In genomic region chr5:136232316-136232715, GRCh38 we compare ENCODE assay signal across 23 cellular contexts. TPM values are rescaled to one million over a fixed set of nuclear protein-coding genes. Genes with fewer than 3 reads are reported as not detected.
DNase-seq lines count a peak whose midpoint lies in the region; ATAC-seq lines count a peak whose summit lies in the region.
"Had no signal": no experiment of that assay in that cellular context is flagged by ENCODE, and none has a peak within 500 bp of the region (broad histone marks: within the 10 kb centered on the region; RNA-seq: fewer than 3 reads in every experiment).

No MANE protein-coding gene starts in this region.

- DNase-seq in stimulated activated naive CD8-positive, alpha-beta T cell treated with anti-CD3 and anti-CD28 coated beads, Interleukin-15, amount 100 ng/mL, for 72 hours = no peak
- DNase-seq in stimulated activated naive CD8-positive, alpha-beta T cell treated with anti-CD3 and anti-CD28 coated beads, Interleukin-15, Interleukin-2, amounts not matched to agents 100 U/mL and 50 U/mL, for 24 hours = no peak
- no peak for DNase-seq in HuH-7.5 (ENCODE audit: low spot score)
- DNase-seq in stimulated activated CD4-positive, alpha-beta T cell treated with anti-CD3 and anti-CD28 coated beads, Interleukin-4, amount 100 ng/mL, for 1 hour = no peak
- no peak for DNase-seq in trophoblast cell
- DNase-seq: 8988T; activated CD4-positive, alpha-beta T cell treated with anti-CD3 and anti-CD28 coated beads for 36 hours; activated CD8-positive, alpha-beta memory T cell treated with anti-CD3 and anti-CD28 coated beads, Interleukin-2, amount 50 U/mL, for 48 hours; activated naive CD4-positive, alpha-beta T cell treated with anti-CD3 and anti-CD28 coated beads, Interleukin-2, amount 50 U/mL, for 16 hours; body of pancreas; DMS 273 treated with DMSO at 0.1 percent for 48 hours; MM.1S; NCI-H1930; NCI-H510A treated with DMSO at 0.1 percent for 48 hours; PC-3 had no signal

- H3K9me3 ChIP-seq in trophoblast cell (ENCODE audit: insufficient read depth, low read depth, low read length) = no peaks in the 10 kb centered on the region
- H3K9me3 ChIP-seq: BLaER1 treated with 17β-estradiol and CSF1 and Interleukin-3, amounts not matched to agents 10 nM and 100 nM; body of pancreas had no signal

- H3K23ac ChIP-seq in trophoblast cell (ENCODE audit: low read length) = no peak overlapping the region

- no CpG with 5 or more reads among the region's 6 CpGs for WGBS in trophoblast cell (ENCODE audit: extremely low coverage, insufficient coverage, insufficient read length)

- H3K4me3 Mint-ChIP-seq in stimulated activated naive CD8-positive, alpha-beta T cell treated with anti-CD3 and anti-CD28 coated beads, Interleukin-15, amount 100 ng/mL, for 72 hours = no peak overlapping the region
- no peak overlapping the region for H3K4me3 Mint-ChIP-seq in stimulated activated memory B cell treated with anti-CD40 and anti-IgM and Interleukin-4, amounts not matched to agents 10 μg/mL and 1 μg/mL and 100 μg/mL, for 72 hours
- H3K4me3 Mint-ChIP-seq: activated CD4-positive, alpha-beta T cell treated with anti-CD3 and anti-CD28 coated beads for 36 hours; neural crest cell had no signal

- no peak overlapping the region for H3K9ac ChIP-seq in trophoblast cell (ENCODE audit: low read length)
- H3K9ac ChIP-seq: BLaER1 treated with 17β-estradiol and CSF1 and Interleukin-3, amounts not matched to agents 10 nM and 100 nM had no signal

- no peak overlapping the region for H2BK120ac ChIP-seq in trophoblast cell (ENCODE audit: insufficient read depth, low read length, poor library complexity)

- H3K4me2 ChIP-seq in trophoblast cell (ENCODE audit: low read length) = no peak overlapping the region
- H3K4me2 ChIP-seq: BLaER1 treated with 17β-estradiol and CSF1 and Interleukin-3, amounts not matched to agents 10 nM and 100 nM had no signal

- no peaks in the 10 kb centered on the region for H3K4me1 Mint-ChIP-seq in stimulated activated naive CD8-positive, alpha-beta T cell treated with anti-CD3 and anti-CD28 coated beads, Interleukin-15, amount 100 ng/mL, for 72 hours
- H3K4me1 Mint-ChIP-seq in stimulated activated memory B cell treated with anti-CD40 and anti-IgM and Interleukin-4, amounts not matched to agents 10 μg/mL and 1 μg/mL and 100 μg/mL, for 72 hours = no peaks in the 10 kb centered on the region
- H3K4me1 Mint-ChIP-seq: activated CD4-positive, alpha-beta T cell treated with anti-CD3 and anti-CD28 coated beads for 36 hours had no signal

- no peak overlapping the region for H4K91ac ChIP-seq in trophoblast cell (ENCODE audit: low read depth, low read length)

- no peaks in the 10 kb centered on the region for H3K36me3 Mint-ChIP-seq in stimulated activated memory B cell treated with anti-CD40 and anti-IgM and Interleukin-4, amounts not matched to agents 10 μg/mL and 1 μg/mL and 100 μg/mL, for 72 hours

- no peak overlapping the region for H4K8ac ChIP-seq in trophoblast cell (ENCODE audit: low read depth, low read length)

- H2BK12ac ChIP-seq in trophoblast cell (ENCODE audit: low read length) = no peak overlapping the region

- no peak overlapping the region for H2BK5ac ChIP-seq in trophoblast cell (ENCODE audit: low read depth, low read length, poor library complexity)

- H3K4me3 ChIP-seq in trophoblast cell (ENCODE audit: low read depth, low read length) = no peak overlapping the region
- H3K4me3 ChIP-seq: BLaER1 treated with 17β-estradiol and CSF1 and Interleukin-3, amounts not matched to agents 10 nM and 100 nM; body of pancreas; coronary artery; SK-N-MC had no signal

- H4K12ac ChIP-seq in trophoblast cell (ENCODE audit: low read depth, low read length) = no peak overlapping the region

- H3K18ac ChIP-seq in trophoblast cell (ENCODE audit: low read length) = no peak overlapping the region

- no peaks in the 10 kb centered on the region for H3K9me3 Mint-ChIP-seq in stimulated activated naive CD8-positive, alpha-beta T cell treated with anti-CD3 and anti-CD28 coated beads, Interleukin-15, amount 100 ng/mL, for 72 hours
- H3K9me3 Mint-ChIP-seq in stimulated activated memory B cell treated with anti-CD40 and anti-IgM and Interleukin-4, amounts not matched to agents 10 μg/mL and 1 μg/mL and 100 μg/mL, for 72 hours = no peaks in the 10 kb centered on the region
- H3K9me3 Mint-ChIP-seq: neural crest cell had no signal

- peaks cover 34% of the 10 kb centered on the region for H3K27me3 Mint-ChIP-seq in stimulated activated naive CD8-positive, alpha-beta T cell treated with anti-CD3 and anti-CD28 coated beads, Interleukin-15, amount 100 ng/mL, for 72 hours
- H3K27me3 Mint-ChIP-seq in stimulated activated memory B cell treated with anti-CD40 and anti-IgM and Interleukin-4, amounts not matched to agents 10 μg/mL and 1 μg/mL and 100 μg/mL, for 72 hours = peaks cover 14% of the 10 kb centered on the region

- no peak overlapping the region for H3K27ac Mint-ChIP-seq in stimulated activated naive CD8-positive, alpha-beta T cell treated with anti-CD3 and anti-CD28 coated beads, Interleukin-15, amount 100 ng/mL, for 72 hours
- no peak overlapping the region for H3K27ac Mint-ChIP-seq in stimulated activated memory B cell treated with anti-CD40 and anti-IgM and Interleukin-4, amounts not matched to agents 10 μg/mL and 1 μg/mL and 100 μg/mL, for 72 hours
- H3K27ac Mint-ChIP-seq: activated CD4-positive, alpha-beta T cell treated with anti-CD3 and anti-CD28 coated beads for 36 hours had no signal

- H3K14ac ChIP-seq in trophoblast cell (ENCODE audit: low read length) = no peak overlapping the region

- no peaks in the 10 kb centered on the region for H3K36me3 ChIP-seq in trophoblast cell (ENCODE audit: control insufficient read depth in 1 of 2, insufficient read depth in 2 of 2, low read length in 2 of 2)
- H3K36me3 ChIP-seq: BLaER1 treated with 17β-estradiol and CSF1 and Interleukin-3, amounts not matched to agents 10 nM and 100 nM had no signal

- no peaks in the 10 kb centered on the region for H3K27me3 ChIP-seq in trophoblast cell (ENCODE audit: insufficient read depth, low read length)
- H3K27me3 ChIP-seq: BLaER1 treated with 17β-estradiol and CSF1 and Interleukin-3, amounts not matched to agents 10 nM and 100 nM; body of pancreas had no signal

- peak; percentile 7 for ATAC-seq in stimulated activated naive CD8-positive, alpha-beta T cell treated with anti-CD3 and anti-CD28 coated beads, Interleukin-15, amount 100 ng/mL, for 72 hours
- ATAC-seq in stimulated activated naive CD8-positive, alpha-beta T cell treated with anti-CD3 and anti-CD28 coated beads, Interleukin-15, Interleukin-2, amounts not matched to agents 100 U/mL and 50 U/mL, for 24 hours = no peak
- ATAC-seq in GM21825 (IDR thresholded peaks at IDR 0.05; ENCODE audit: unreplicated experiment) = peak; percentile 54
- peak; percentile 39 for ATAC-seq in HG03060 (IDR thresholded peaks at IDR 0.05; ENCODE audit: low read depth, unreplicated experiment)
- peak; percentile 39 for ATAC-seq in stimulated activated memory B cell treated with anti-CD40 and anti-IgM and Interleukin-4, amounts not matched to agents 10 μg/mL and 1 μg/mL and 100 μg/mL, for 72 hours
- ATAC-seq: activated CD4-positive, alpha-beta T cell treated with anti-CD3 and anti-CD28 coated beads for 36 hours; body of pancreas; PC-3 had no signal

- H3K4me1 ChIP-seq in trophoblast cell (ENCODE audit: control insufficient read depth in 1 of 2, insufficient read depth in 2 of 2, low read length in 2 of 2) = no peaks in the 10 kb centered on the region
- H3K4me1 ChIP-seq: BLaER1 treated with 17β-estradiol and CSF1 and Interleukin-3, amounts not matched to agents 10 nM and 100 nM; body of pancreas had no signal

- H3K4ac ChIP-seq in trophoblast cell (ENCODE audit: low read depth, low read length) = no peak overlapping the region

- no peaks in the 10 kb centered on the region for H3K79me2 ChIP-seq in trophoblast cell (ENCODE audit: control insufficient read depth, insufficient read depth, low read length, poor library complexity)

- no peak overlapping the region for H2AK5ac ChIP-seq in trophoblast cell (ENCODE audit: low read length)

- H2AFZ ChIP-seq in trophoblast cell (ENCODE audit: insufficient read depth, low read length, poor library complexity) = no peak overlapping the region

- H3K27ac ChIP-seq in trophoblast cell (ENCODE audit: low read depth, low read length) = no peak overlapping the region
- H3K27ac ChIP-seq: BLaER1 treated with 17β-estradiol and CSF1 and Interleukin-3, amounts not matched to agents 10 nM and 100 nM; body of pancreas; coronary artery; SK-N-MC had no signal

- no peaks in the 10 kb centered on the region for H3K79me1 ChIP-seq in trophoblast cell (ENCODE audit: low read length)

RNA-seq across cellular contexts. Expression of gene SMIM32, which starts 39.4 kb away (rescaled TPM):
- 2.0 and 2.4 TPM in 2 replicates for polyA plus RNA-seq in trophoblast cell (2013)
- polyA plus RNA-seq: endothelial cell of umbilical vein had no signal
